Comparison of ENCODE assay signal across 23 cellular contexts in genomic region chr4:45172636-45173035, GRCh38.
"Had no signal": no experiment of that assay in that cellular context is flagged by ENCODE, and none has a peak within 500 bp of the region (broad histone marks: within the 10 kb centered on the region; RNA-seq: fewer than 3 reads in every experiment).

No MANE protein-coding gene starts in this region.

- H3K36me3 ChIP-seq: ascending aorta, brain microvascular endothelial cell, left lung, neutrophil, ovary, stomach, suprapubic skin, transverse colon had no signal

- H3K4me3 ChIP-seq: ascending aorta, dorsolateral prefrontal cortex, left lung, ovary, stomach, suprapubic skin, transverse colon had no signal

- H3K4me3 Mint-ChIP-seq: activated T-cell treated with anti-CD3 and anti-CD28 coated beads, Interleukin-2, amount 50 U/mL, for 24 hours; activated T-helper 17 cell treated with anti-CD3 and anti-CD28 coated beads, Interleukin-2, amount 50 U/mL, for 72 hours; natural killer cell; stimulated activated effector memory CD8-positive, alpha-beta T cell treated with anti-CD3 and anti-CD28 coated beads, Interleukin-12 subunit alpha, Interleukin-12 subunit beta, amount 100 ng/mL, for 72 hours; T-cell; T-helper 2 cell treated with Interferon-gamma antibody and Interleukin-4, amounts not matched to agents 5 μg/mL and 100 μg/mL, for 36 hours had no signal

- H3K27ac Mint-ChIP-seq: activated naive CD4-positive, alpha-beta T cell treated with anti-CD3 and anti-CD28 coated beads, Interleukin-2, amount 50 U/mL, for 72 hours; activated T-cell treated with anti-CD3 and anti-CD28 coated beads, Interleukin-2, amount 50 U/mL, for 24 hours; activated T-helper 17 cell treated with anti-CD3 and anti-CD28 coated beads, Interleukin-2, amount 50 U/mL, for 72 hours; natural killer cell; stimulated activated effector memory CD8-positive, alpha-beta T cell treated with anti-CD3 and anti-CD28 coated beads, Interleukin-12 subunit alpha, Interleukin-12 subunit beta, amount 100 ng/mL, for 72 hours; T-cell; T-helper 2 cell treated with Interferon-gamma antibody and Interleukin-4, amounts not matched to agents 5 μg/mL and 100 μg/mL, for 36 hours had no signal

- H3K9me3 ChIP-seq: ascending aorta, left lung, neutrophil, ovary, suprapubic skin, transverse colon had no signal

- H3K27ac ChIP-seq: ascending aorta, brain microvascular endothelial cell, dorsolateral prefrontal cortex, left lung, neutrophil, ovary, stomach, suprapubic skin, transverse colon had no signal

- ATAC-seq: activated naive CD4-positive, alpha-beta T cell treated with anti-CD3 and anti-CD28 coated beads, Interleukin-2, amount 50 U/mL, for 72 hours; activated T-helper 17 cell treated with anti-CD3 and anti-CD28 coated beads, Interleukin-2, amount 50 U/mL, for 72 hours; left lung; natural killer cell; right cardiac atrium; stimulated activated effector memory CD8-positive, alpha-beta T cell treated with anti-CD3 and anti-CD28 coated beads, Interleukin-12 subunit alpha, Interleukin-12 subunit beta, amount 100 ng/mL, for 72 hours; T-cell had no signal

- H3K4me1 Mint-ChIP-seq: activated T-helper 17 cell treated with anti-CD3 and anti-CD28 coated beads, Interleukin-2, amount 50 U/mL, for 72 hours; natural killer cell; stimulated activated effector memory CD8-positive, alpha-beta T cell treated with anti-CD3 and anti-CD28 coated beads, Interleukin-12 subunit alpha, Interleukin-12 subunit beta, amount 100 ng/mL, for 72 hours; T-cell had no signal

- DNase-seq: activated CD8-positive, alpha-beta memory T cell treated with anti-CD3 and anti-CD28 coated beads for 24 hours; activated CD8-positive, alpha-beta memory T cell treated with anti-CD3 and anti-CD28 coated beads, Interleukin-2, amount 50 U/mL, for 4 hours; activated T-cell treated with anti-CD3 and anti-CD28 coated beads, Interleukin-2, amount 50 U/mL, for 24 hours; brain microvascular endothelial cell; caudate nucleus; dorsolateral prefrontal cortex; kidney glomerular epithelial cell; midbrain; natural killer cell; ovary; stimulated activated CD4-positive, alpha-beta T cell treated with anti-CD3 and anti-CD28 coated beads, Interleukin-12 subunit alpha, Interleukin-12 subunit beta, amount 100 ng/mL, for 4 hours; stomach; T-cell; transverse colon had no signal

- H3K4me1 ChIP-seq: ascending aorta, left lung, stomach, suprapubic skin, transverse colon had no signal

- H3K36me3 Mint-ChIP-seq: stimulated activated effector memory CD8-positive, alpha-beta T cell treated with anti-CD3 and anti-CD28 coated beads, Interleukin-12 subunit alpha, Interleukin-12 subunit beta, amount 100 ng/mL, for 72 hours; T-cell had no signal

- H3K27me3 ChIP-seq: ascending aorta, brain microvascular endothelial cell, dorsolateral prefrontal cortex, left lung, neutrophil, ovary, stomach, suprapubic skin, transverse colon had no signal

- H3K27me3 Mint-ChIP-seq: activated T-cell treated with anti-CD3 and anti-CD28 coated beads, Interleukin-2, amount 50 U/mL, for 24 hours; activated T-helper 17 cell treated with anti-CD3 and anti-CD28 coated beads, Interleukin-2, amount 50 U/mL, for 72 hours; T-cell had no signal
